In genomic region chr3:107112356-107112755, GRCh38 we compare ENCODE assay signal across 33 cellular contexts.
"Had no signal": no experiment of that assay in that cellular context is flagged by ENCODE, and none has a peak within 500 bp of the region (broad histone marks: within the 10 kb centered on the region; RNA-seq: fewer than 3 reads in every experiment).

No MANE protein-coding gene starts in this region.

- H3K9ac ChIP-seq: KMS-11 had no signal

- DNase-seq: activated B cell treated with CpG ODN at 0.5 μM for 24 hours; activated CD4-positive, alpha-beta memory T cell treated with anti-CD3 and anti-CD28 coated beads for 36 hours; activated CD4-positive, alpha-beta T cell treated with anti-CD3 and anti-CD28 coated beads for 4 hours; activated CD4-positive, alpha-beta T cell treated with anti-CD3 and anti-CD28 coated beads, Interleukin-2, amount 50 U/mL, for 1 hour; activated CD4-positive, CD25-positive, alpha-beta regulatory T cell treated with anti-CD3 and anti-CD28 coated beads, Interleukin-2, amount 50 U/mL, for 72 hours; activated CD8-positive, alpha-beta memory T cell treated with anti-CD3 and anti-CD28 coated beads, Interleukin-2, amount 50 U/mL, for 4 hours; activated gamma-delta T cell treated with Interleukin-2 at 50 U/mL for 16 hours; activated naive CD4-positive, alpha-beta T cell treated with anti-CD3 and anti-CD28 coated beads for 36 hours; activated T-cell treated with anti-CD3 and anti-CD28 coated beads for 4 hours; activated T-cell treated with anti-CD3 and anti-CD28 coated beads, Interleukin-2, amount 50 U/mL, for 4 hours; anterior cingulate cortex; caudate nucleus; cerebellar nuclear complex; MM.1S; MV-4-11; NCI-H1092 treated with DMSO at 0.1 percent for 48 hours; NCI-H146; NCI-H187; NCI-H2029 treated with DMSO at 0.1 percent for 48 hours; NCI-H2107; NCI-H2171; NCI-H510A; NCI-H526; NCI-H774; SHP77 treated with DMSO at 0.1 percent for 48 hours; SW 1271; T-helper 1 cell; T-helper 2 cell; T-helper 9 cell had no signal

- ATAC-seq: activated naive CD4-positive, alpha-beta T cell treated with anti-CD3 and anti-CD28 coated beads, Interleukin-2, amount 50 U/mL, for 72 hours; activated T-cell treated with anti-CD3 and anti-CD28 coated beads, Interleukin-2, amount 50 U/mL, for 4 hours; Panc1 had no signal

- H3K9me3 ChIP-seq: SJSA1 had no signal

- H3K27me3 ChIP-seq: SJSA1 had no signal

- H3K36me3 ChIP-seq: SJSA1 had no signal

- H3K4me3 ChIP-seq: SJSA1 had no signal

- H3K4me1 ChIP-seq: SJSA1 had no signal
